In genomic region chr3:169812124-169812843, GRCh38 we compare ENCODE assay signal across 8 cellular contexts. TPM values are rescaled to one million over a fixed set of nuclear protein-coding genes. Genes with fewer than 3 reads are reported as not detected.
DNase-seq lines count a peak whose midpoint lies in the region; ATAC-seq and TF ChIP-seq lines count a peak whose summit lies in the region.

No MANE protein-coding gene starts in this region.

- 1% methylated on average over 43 to 59 of the region's 59 CpGs for WGBS in ovary, 3 donors

- peak; percentile 37 for ATAC-seq in CD8-positive, alpha-beta T cell
- ATAC-seq in GM19397 (IDR thresholded peaks at IDR 0.05; ENCODE audit: unreplicated experiment) = peak; percentile 67
- ATAC-seq in HG03521 (IDR thresholded peaks at IDR 0.05; ENCODE audit: unreplicated experiment) = peak; percentile 62

- H3K27ac ChIP-seq in CD8-positive, alpha-beta T cell (ENCODE audit: low read depth, low read length) = peak overlapping the region; percentile 2
- H3K27ac ChIP-seq in Peyer's patch (peak overlapping the region; percentile 30 to 74 (median 52)), cardiac muscle cell (peak overlapping the region; percentile 66), ovary (peak overlapping the region; percentile 44 to 88), tibial artery (peak overlapping the region; percentile 78)

- H3K4me3 Mint-ChIP-seq in CD8-positive, alpha-beta T cell = peak overlapping the region; percentile 89

- TF ChIP-seq POLR2A in Peyer's patch (IDR thresholded peaks at IDR 0.05) (no peak), ovary (IDR thresholded peaks at IDR 0.05) (no peak)

- H3K27ac Mint-ChIP-seq in CD8-positive, alpha-beta T cell = peak overlapping the region; percentile 49

- CTCF ChIA-PET in CD8-positive, alpha-beta T cell (lab: Charles Lee) = no interaction called here

- no peaks in the 10 kb centered on the region for H3K36me3 ChIP-seq in CD8-positive, alpha-beta T cell (ENCODE audit: insufficient read depth, low read length)
- H3K36me3 ChIP-seq in Peyer's patch = no peaks in the 10 kb centered on the region
- no peaks in the 10 kb centered on the region for H3K36me3 ChIP-seq in cardiac muscle cell
- H3K36me3 ChIP-seq in ovary = no peaks in the 10 kb centered on the region
- no peaks in the 10 kb centered on the region for H3K36me3 ChIP-seq in tibial artery

- peak; percentile 5 to 72 (median 43) for DNase-seq in CD8-positive, alpha-beta T cell
- DNase-seq in Peyer's patch (peak; percentile 64 to 84 (median 73)), cardiac muscle cell (ENCODE audit: low read depth in 1 of 2, low spot score in 1 of 2) (peak; percentile 85 to 89), ovary (peak; percentile 62 to 82 (median 71)), tibial artery (peak; percentile 62 to 82)
- peak; percentile 51 for DNase-seq in activated naive CD4-positive, alpha-beta T cell treated with anti-CD3 and anti-CD28 coated beads, Interleukin-2, amount 50 U/mL, for 16 hours

- POLR2A ChIA-PET in CD8-positive, alpha-beta T cell (lab: Charles Lee) = interaction anchor here (1.0 to 2.3 kb wide), 4 partner anchors 10 to 39 kb away, joined by 3 to 17 read pairs (median 4); partner anchors contain the start of gene MYNN

- no peak for TF ChIP-seq CTCF in CD8-positive, alpha-beta T cell (IDR thresholded peaks at IDR 0.05)
- TF ChIP-seq CTCF in Peyer's patch (IDR thresholded peaks at IDR 0.05) (peak in 1 of 6 experiments; percentile 7), cardiac muscle cell (IDR thresholded peaks at IDR 0.05; ENCODE audit: low read depth, low read length) (peak; percentile 6), ovary (IDR thresholded peaks at IDR 0.05) (no peak), tibial artery (IDR thresholded peaks at IDR 0.05) (peak; percentile 4 to 16)

- intact Hi-C loops in CD8-positive, alpha-beta T cell (cut with DNase I, micrococcal nuclease) = loop anchor here (2.0 to 5.0 kb wide), 6 partner anchors 37 to 1059 kb away; partner anchors contain the start of genes LRRC31 (in 1 of the 2), RPL22L1 (in 1 of the 2) and SEC62 (in 1 of the 2)
- intact Hi-C loops in ovary (cut with DNase I) (no loop called here), tibial artery (cut with DNase I; ENCODE audit: low total_unique reads) (no loop called here)

- peaks cover 9% of the 10 kb centered on the region for H3K9me3 Mint-ChIP-seq in CD8-positive, alpha-beta T cell

- H3K9me3 ChIP-seq in CD8-positive, alpha-beta T cell (ENCODE audit: low read length) = no peaks in the 10 kb centered on the region
- H3K9me3 ChIP-seq in Peyer's patch (peaks cover 0 to 5% (median 0%) of the 10 kb centered on the region in 4 donors), cardiac muscle cell (ENCODE audit: low read depth) (no peaks in the 10 kb centered on the region), ovary (no peaks in the 10 kb centered on the region), tibial artery (peaks cover 0 to 7% (median 0%) of the 10 kb centered on the region in 3 donors)

- peaks cover 28% of the 10 kb centered on the region for H3K4me1 Mint-ChIP-seq in CD8-positive, alpha-beta T cell (ENCODE audit: low read depth)

- H3K27me3 Mint-ChIP-seq in CD8-positive, alpha-beta T cell (ENCODE audit: low read depth) = no peaks in the 10 kb centered on the region

- H3K4me1 ChIP-seq in CD8-positive, alpha-beta T cell (ENCODE audit: insufficient read depth, low read length) = peaks cover 16% of the 10 kb centered on the region
- peaks cover 0 to 9% (median 0%) of the 10 kb centered on the region in 4 donors for H3K4me1 ChIP-seq in Peyer's patch
- peaks cover 13% of the 10 kb centered on the region for H3K4me1 ChIP-seq in cardiac muscle cell (ENCODE audit: low read depth)
- H3K4me1 ChIP-seq in ovary (ENCODE audit: insufficient read depth) = peaks cover 2% of the 10 kb centered on the region
- H3K4me1 ChIP-seq in tibial artery = peaks cover 0 to 30% (median 10%) of the 10 kb centered on the region in 4 donors

- no peaks in the 10 kb centered on the region for H3K27me3 ChIP-seq in CD8-positive, alpha-beta T cell (ENCODE audit: insufficient read depth, low read length)
- H3K27me3 ChIP-seq in Peyer's patch = no peaks in the 10 kb centered on the region
- H3K27me3 ChIP-seq in cardiac muscle cell = no peaks in the 10 kb centered on the region
- no peaks in the 10 kb centered on the region for H3K27me3 ChIP-seq in ovary
- no peaks in the 10 kb centered on the region for H3K27me3 ChIP-seq in tibial artery

- H3K4me3 ChIP-seq in CD8-positive, alpha-beta T cell (ENCODE audit: low read depth, low read length) = peak overlapping the region; percentile 47
- H3K4me3 ChIP-seq in Peyer's patch (peak overlapping the region; percentile 36 to 67 (median 54)), cardiac muscle cell (peak overlapping the region; percentile 32), ovary (peak overlapping the region; percentile 73), tibial artery (peak overlapping the region; percentile 64 to 72)

- TF ChIP-seq EP300 in ovary (IDR thresholded peaks at IDR 0.05) = no peak

- H3K36me3 Mint-ChIP-seq in CD8-positive, alpha-beta T cell = peaks cover 2% of the 10 kb centered on the region

RNA-seq across cellular contexts. Expression of gene LRRIQ4, which starts 0.4 kb away (rescaled TPM):
- not detected for total RNA-seq in CD8-positive, alpha-beta T cell
- not detected for total RNA-seq in Peyer's patch
- 0.15 TPM in 1 of 2 replicates, not detected in the other for total RNA-seq in cardiac muscle cell
- 0.34 TPM in 1 of 2 replicates, not detected in the other for polyA plus RNA-seq in cardiac muscle cell
- under 1 TPM in 5 of 7 donors, not detected in 2; 0.23 to 0.43 (median 0.26) TPM for total RNA-seq in ovary
- under 1 TPM; 0.05 to 0.17 TPM for polyA plus RNA-seq in ovary

RNA-seq across cellular contexts. Expression of gene LRRC34, which starts 0.4 kb away (rescaled TPM):
- under 1 TPM; 0.36 to 0.54 TPM for total RNA-seq in CD8-positive, alpha-beta T cell
- under 1 TPM in 2 of 4 donors, not detected in 2; 0.28 to 0.35 TPM for total RNA-seq in Peyer's patch
- 4.4 and 6.8 TPM in 2 replicates for total RNA-seq in cardiac muscle cell
- 5.2 and 6.9 TPM in 2 replicates for polyA plus RNA-seq in cardiac muscle cell
- 1 to 10 TPM; 3.3 to 8.1 (median 4.3) TPM for total RNA-seq in ovary
- polyA plus RNA-seq in ovary = 1 to 10 TPM; 1.7 to 3.3 TPM

RNA-seq across cellular contexts. Expression of gene MYNN, which starts 39.1 kb away (rescaled TPM):
- 10 to 100 TPM; 21.1 to 24.7 TPM for total RNA-seq in CD8-positive, alpha-beta T cell
- total RNA-seq in Peyer's patch (10 to 100 TPM; 11.2 to 19.4 (median 15.9) TPM), cardiac muscle cell (7.9 and 16.7 TPM in 2 replicates), ovary (10 to 100 TPM; 14.1 to 23.6 (median 20.0) TPM)
- polyA plus RNA-seq in cardiac muscle cell (12.8 and 13.6 TPM in 2 replicates), ovary (10 to 100 TPM; 10.1 to 10.3 TPM)

RNA-seq across cellular contexts. Expression of gene ACTRT3, which starts 42.9 kb away (rescaled TPM):
- not detected for total RNA-seq in CD8-positive, alpha-beta T cell
- total RNA-seq in Peyer's patch (1 to 10 TPM in 3 of 4 donors, not detected in 1; 1.4 to 1.7 (median 1.7) TPM), cardiac muscle cell (1.7 TPM in 2 replicates), ovary (1 to 10 TPM in 6 of 7 donors, under 1 TPM in 1; 0.34 to 3.8 (median 3.1) TPM)
- polyA plus RNA-seq in cardiac muscle cell (1.7 and 2.3 TPM in 2 replicates), ovary (1 to 10 TPM; 1.5 to 2.0 TPM)

RNA-seq across cellular contexts. Expression of gene TERC, which starts 47.4 kb away (rescaled TPM):
- total RNA-seq in CD8-positive, alpha-beta T cell = 10 to 100 TPM; 12.7 to 13.3 TPM
- 10 to 100 TPM; 52.0 to 78.9 (median 68.4) TPM for total RNA-seq in Peyer's patch
- 7.1 and 45.9 TPM in 2 replicates for total RNA-seq in cardiac muscle cell
- 0.61 TPM in 1 of 2 replicates, not detected in the other for polyA plus RNA-seq in cardiac muscle cell
- 100 to 1,000 TPM in 2 of 7 donors, 1 to 10 TPM in 5; 2.4 to 467 (median 5.2) TPM for total RNA-seq in ovary
- not detected for polyA plus RNA-seq in ovary

Comparison
In these comparisons a context has a peak if more than half of its experiments do, and no peak if none do; other contexts are left out.
1. Peak in every context shown above with its lines: DNase-seq, ATAC-seq, H3K4me3 ChIP-seq and H3K27ac ChIP-seq.
2. H3K27ac ChIP-seq: peak in every context shown above with its lines; median percentile 78 in tibial artery; 66 in cardiac muscle cell; 66 in ovary; 52 in Peyer's patch; 2 in CD8-positive, alpha-beta T cell.
3. CTCF ChIP-seq: peak in cardiac muscle cell (single experiment) and tibial artery (2 of 2); none in CD8-positive, alpha-beta T cell (single experiment) and ovary (0 of 3).
4. intact Hi-C loops: an anchor here in CD8-positive, alpha-beta T cell (2.0 to 5.0 kb wide); none called in ovary and tibial artery.